In the genomic region with DNA sequence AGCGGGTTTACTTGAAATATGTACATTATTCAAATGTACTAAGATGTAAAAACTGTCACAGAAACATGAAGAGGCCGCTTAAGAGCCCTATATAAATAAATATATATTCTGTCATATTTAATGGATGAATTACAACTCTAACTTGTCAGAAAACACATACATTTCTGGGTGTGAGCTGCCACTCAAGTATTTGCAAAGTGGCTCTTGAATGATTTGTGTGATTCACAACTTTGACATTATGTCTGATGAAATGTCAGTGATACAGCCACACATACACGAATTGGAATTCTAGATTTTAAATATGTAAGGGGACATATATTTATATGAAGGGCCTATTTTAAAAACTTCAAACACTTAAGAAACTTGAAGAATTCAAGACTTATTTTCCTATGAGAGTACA, we compare ENCODE assay signal across 26 cellular contexts.
"Had no signal": no experiment of that assay in that cellular context is flagged by ENCODE, and none has a peak within 500 bp of the region (broad histone marks: within the 10 kb centered on the region; RNA-seq: fewer than 3 reads in every experiment).

No MANE protein-coding gene starts in this region.

- FAIRE-seq: small intestine had no signal

- H3K36me3 ChIP-seq: neural progenitor cell, ovary, right lobe of liver, sigmoid colon, stomach, thoracic aorta, thyroid gland, tibial nerve, upper lobe of right lung, uterus had no signal

- ATAC-seq: naive thymus-derived CD8-positive, alpha-beta T cell; natural killer cell treated with Interleukin-12 subunit alpha and Interleukin-12 subunit beta and Interleukin-15 and Interleukin-18, amount 100 ng/mL, for 72 hours; psoas muscle; right cardiac atrium; right lobe of liver; stimulated activated effector memory CD8-positive, alpha-beta T cell treated with anti-CD3 and anti-CD28 coated beads, Interleukin-12 subunit alpha, Interleukin-12 subunit beta, amount 100 ng/mL, for 72 hours; stimulated activated naive B cell treated with anti-CD40 and anti-IgM and Interleukin-4, amounts not matched to agents 10 μg/mL and 1 μg/mL and 100 μg/mL, for 72 hours; upper lobe of right lung had no signal

- H3K4me3 ChIP-seq: neural progenitor cell, ovary, psoas muscle, right lobe of liver, sigmoid colon, stomach, thoracic aorta, thyroid gland, tibial nerve, upper lobe of right lung, uterus had no signal

- H2AFZ ChIP-seq: neural progenitor cell, parathyroid adenoma had no signal

- H3K27me3 ChIP-seq: neural progenitor cell, ovary, right lobe of liver, sigmoid colon, stomach, thyroid gland, tibial nerve, upper lobe of right lung, uterus had no signal

- DNase-seq: naive thymus-derived CD8-positive, alpha-beta T cell; nephron progenitor cell; occipital lobe; ovary; posterior cingulate gyrus; psoas muscle; right cardiac atrium; right lobe of liver; sigmoid colon; small intestine; stimulated activated CD4-positive, alpha-beta T cell treated with anti-CD3 and anti-CD28 coated beads, Interleukin-15, amount 100 ng/mL, for 24 hours; stimulated activated CD4-positive, alpha-beta T cell treated with anti-CD3 and anti-CD28 coated beads, Interleukin-2, amount 100 ng/mL, for 24 hours; stimulated activated CD4-positive, alpha-beta T cell treated with anti-CD3 and anti-CD28 coated beads, Interleukin-2, amount 100 ng/mL, for 48 hours; stimulated activated CD4-positive, alpha-beta T cell treated with anti-CD3 and anti-CD28 coated beads, Interleukin-4, amount 100 ng/mL, for 24 hours; stimulated activated naive B cell treated with anti-CD40 and anti-IgM and Interleukin-4, amounts not matched to agents 10 μg/mL and 1 μg/mL and 100 μg/mL, for 72 hours; stimulated activated naive CD4-positive, alpha-beta T cell treated with Interleukin-2 at 50 U/mL for 16 hours; stomach; thyroid gland; upper lobe of right lung; uterus had no signal

- H3K9me3 ChIP-seq: thyroid gland, uterus had no signal

- H3K9ac ChIP-seq: neural progenitor cell, parathyroid adenoma had no signal

- H3K79me2 ChIP-seq: parathyroid adenoma had no signal

- H3K27ac ChIP-seq: neural progenitor cell, ovary, parathyroid adenoma, psoas muscle, right lobe of liver, sigmoid colon, stomach, thoracic aorta, thyroid gland, tibial nerve, upper lobe of right lung, uterus had no signal

- H3K4me2 ChIP-seq: neural progenitor cell had no signal
